ENCODE assay signal across 18 cellular contexts in genomic region chr4:118734491-118735205, GRCh38. TPM values are rescaled to one million over a fixed set of nuclear protein-coding genes. Genes with fewer than 3 reads are reported as not detected.
DNase-seq lines count a peak whose midpoint lies in the region; ATAC-seq and TF ChIP-seq lines count a peak whose summit lies in the region.
"Had no signal": no experiment of that assay in that cellular context is flagged by ENCODE, and none has a peak within 500 bp of the region (broad histone marks: within the 10 kb centered on the region; RNA-seq: fewer than 3 reads in every experiment).

No MANE protein-coding gene starts in this region.

- H3K27ac ChIP-seq in SK-N-SH (ENCODE audit: low read depth in 2 of 2, low read length in 1 of 2) = peak overlapping the region; percentile 59 to 64
- H3K27ac ChIP-seq in brain microvascular endothelial cell = peak overlapping the region; percentile 7
- H3K27ac ChIP-seq in tibial artery = peak overlapping the region; percentile 6 to 13
- peak overlapping the region in 1 of 4 donors; percentile 0 for H3K27ac ChIP-seq in tibial nerve

- TF ChIP-seq EP300 in SK-N-SH (IDR thresholded peaks at IDR 0.05; ENCODE audit: borderline replicate concordance in 1 of 2, low read depth in 1 of 2, low read length in 1 of 2) = peak in 1 of 2 experiments; percentile 36; a peak in 1 of 4 replicates
- TF ChIP-seq EP300 in tibial nerve (IDR thresholded peaks at IDR 0.05) = no peak

- intact Hi-C loops in tibial artery (cut with DNase I; ENCODE audit: low total_unique reads) (loop anchor here (10.0 kb wide), 1 partner anchor 550 kb away; no protein-coding TSS in a partner anchor), mucosa of descending colon (cut with DNase I, micrococcal nuclease) (no loop called here)

- no peak overlapping the region for H3K4me3 ChIP-seq in SK-N-SH (ENCODE audit: low read depth in 2 of 2, low read length in 1 of 2)
- H3K4me3 ChIP-seq in brain microvascular endothelial cell (ENCODE audit: low read depth, low read length) = no peak overlapping the region
- H3K4me3 ChIP-seq in tibial artery = no peak overlapping the region
- H3K4me3 ChIP-seq in mucosa of descending colon = no peak overlapping the region
- no peak overlapping the region for H3K4me3 ChIP-seq in tibial nerve

- no peak overlapping the region for H3K4me2 ChIP-seq in SK-N-SH

- no peaks in the 10 kb centered on the region for H3K9me2 ChIP-seq in SK-N-SH

- H3K36me3 ChIP-seq in SK-N-SH (replicated peaks in 1 of 2; ENCODE audit: control insufficient read depth in 1 of 2, insufficient read depth in 2 of 2, low read length in 1 of 2) (peaks cover 80 to 92% of the 10 kb centered on the region in 2 experiments), brain microvascular endothelial cell (replicated peaks) (peaks cover 76% of the 10 kb centered on the region), tibial artery (peaks cover 24 to 89% (median 69%) of the 10 kb centered on the region in 3 donors), mucosa of descending colon (ENCODE audit: low read depth) (peaks cover 2% of the 10 kb centered on the region), tibial nerve (peaks cover 0 to 62% (median 2%) of the 10 kb centered on the region in 3 donors)

- in situ Hi-C loops in brain microvascular endothelial cell (cut with HindIII; ENCODE audit: low pct_ligation_motif_present, low sequenced_read_pairs) = no loop called here

- CTCF ChIA-PET in SK-N-SH (lab: Yijun Ruan, JAX) = interaction anchor here (1.6 kb wide), 1 partner anchor 130 kb away, joined by 4 read pairs; no protein-coding TSS in a partner anchor

- no peaks in the 10 kb centered on the region for H4K20me1 ChIP-seq in SK-N-SH (ENCODE audit: insufficient read depth)

- WGBS in SK-N-SH (ENCODE audit: low lambda C conversion rate) = 64% methylated on average over 7 of the region's 7 CpGs
- WGBS in tibial nerve, 2 donors = 62 to 74% methylated on average over 7 of the region's 7 CpGs

- TF ChIP-seq CTCF in SK-N-SH (IDR thresholded peaks at IDR 0.05) = no peak
- TF ChIP-seq CTCF in brain microvascular endothelial cell (IDR thresholded peaks at IDR 0.05; ENCODE audit: low read depth, low read length, missing control alignments) = no peak
- no peak for TF ChIP-seq CTCF in tibial artery (IDR thresholded peaks at IDR 0.05)
- no peak for TF ChIP-seq CTCF in mucosa of descending colon (IDR thresholded peaks at IDR 0.05)
- TF ChIP-seq CTCF in tibial nerve (IDR thresholded peaks at IDR 0.05) = no peak

- POLR2A ChIA-PET in SK-N-SH (lab: Yijun Ruan, JAX) = no interaction called here

- no peak overlapping the region for H3K9ac ChIP-seq in SK-N-SH

- ATAC-seq in mucosa of descending colon (no peak), GM19397 (IDR thresholded peaks at IDR 0.05; ENCODE audit: unreplicated experiment) (no peak)

- no peak for TF ChIP-seq POLR2A in tibial nerve (IDR thresholded peaks at IDR 0.05)

- H3K4me1 ChIP-seq in SK-N-SH (ENCODE audit: control insufficient read depth in 1 of 2, insufficient read depth in 2 of 2, low read depth in 1 of 2, low read length in 1 of 2) = peaks cover 9 to 13% of the 10 kb centered on the region in 2 experiments; a peak in 3 of 4 replicates
- peaks cover 0 to 7% (median 0%) of the 10 kb centered on the region in 4 donors for H3K4me1 ChIP-seq in tibial artery
- H3K4me1 ChIP-seq in mucosa of descending colon (ENCODE audit: low read depth) = no peaks in the 10 kb centered on the region
- H3K4me1 ChIP-seq in tibial nerve = peaks cover 0 to 23% (median 0%) of the 10 kb centered on the region in 4 donors

- H3K27me3 ChIP-seq in SK-N-SH (ENCODE audit: insufficient read depth) (no peaks in the 10 kb centered on the region), brain microvascular endothelial cell (replicated peaks) (no peaks in the 10 kb centered on the region), tibial artery (no peaks in the 10 kb centered on the region), tibial nerve (no peaks in the 10 kb centered on the region)

- TF ChIP-seq RAD21 in SK-N-SH (IDR thresholded peaks at IDR 0.05; ENCODE audit: low read length) = no peak

- no peak overlapping the region for H2AFZ ChIP-seq in SK-N-SH (ENCODE audit: low read depth)

- H3K79me2 ChIP-seq in SK-N-SH (ENCODE audit: insufficient read depth) = peaks cover 15% of the 10 kb centered on the region; the same call in 1 of the 2 replicates

- peaks cover 43% of the 10 kb centered on the region for H3F3A ChIP-seq in SK-N-SH (replicated peaks; ENCODE audit: insufficient read depth)

- DNase-seq in SK-N-SH (no peak), brain microvascular endothelial cell (no peak), myocyte (ENCODE audit: low read depth) (peak; percentile 25), tibial artery (no peak), mucosa of descending colon (no peak), tibial nerve (ENCODE audit: low spot score in 2 of 2) (no peak)
- DNase-seq: ACHN; AML-193; CD4-positive, alpha-beta T cell; DMS79; KG1; NCI-H1417 treated with DMSO at 0.1 percent for 48 hours; NCI-H2029; NCI-H2171; NCI-H446; NCI-H69; SHP77 had no signal

- no peaks in the 10 kb centered on the region for H3K9me3 ChIP-seq in SK-N-SH
- H3K9me3 ChIP-seq in tibial artery = no peaks in the 10 kb centered on the region
- no peaks in the 10 kb centered on the region for H3K9me3 ChIP-seq in mucosa of descending colon
- H3K9me3 ChIP-seq in tibial nerve = no peaks in the 10 kb centered on the region

TF ChIP-seq in SK-N-SH, 30 proteins besides CTCF, POLR2A, EP300 and RAD21 (continues in another document):
- TF ChIP-seq USF2 (IDR thresholded peaks at IDR 0.05; ENCODE audit: borderline replicate concordance, low read depth, low read length) (no peak), SIN3A (IDR thresholded peaks at IDR 0.05; ENCODE audit: borderline replicate concordance, low read depth, low read length) (no peak), POLR2AphosphoS5 (IDR thresholded peaks at IDR 0.05; ENCODE audit: low read depth, low read length) (no peak), REST (IDR thresholded peaks at IDR 0.05; ENCODE audit: low read depth, low read length) (no peak), FOSL2 (IDR thresholded peaks at IDR 0.05; ENCODE audit: borderline replicate concordance, low read depth) (no peak), NFIC (IDR thresholded peaks at IDR 0.05; ENCODE audit: borderline replicate concordance) (0 out of 2 replicates have a peak, but pooled peaks have one; percentile 14), IRF3 (IDR thresholded peaks at IDR 0.05; ENCODE audit: low read depth, low read length) (no peak), TCF12 (IDR thresholded peaks at IDR 0.05) (peak; percentile 57), GABPA (IDR thresholded peaks at IDR 0.05; ENCODE audit: low read depth) (no peak), MAX (IDR thresholded peaks at IDR 0.05; ENCODE audit: low read depth) (no peak)

RNA-seq across cellular contexts. Expression of gene METTL14, which starts 49.5 kb away (rescaled TPM):
- polyA plus RNA-seq in SK-N-SH (2012; rRNA removed) = 11.0 and 16.3 TPM in 2 replicates
- polyA plus RNA-seq in SK-N-SH (2012; cell fraction: cytosol; rRNA removed) = 19.7 and 26.7 TPM in 2 replicates
- 5.0 and 13.5 TPM in 2 replicates for polyA plus RNA-seq in SK-N-SH (2012; cell fraction: nucleus; rRNA removed)
- total RNA-seq in myocyte (51.1 and 57.0 TPM in 2 replicates), mucosa of descending colon (10 to 100 TPM; 33.6 to 53.6 (median 36.4) TPM), tibial nerve (10 to 100 TPM; 39.2 to 73.8 (median 68.1) TPM)
- 11.0 TPM for polyA plus RNA-seq in myocyte (2012)
